Comparison of ENCODE assay signal across 1 cellular context in genomic region chr5:16178745-16179372, GRCh38.
TF ChIP-seq lines count a peak whose summit lies in the region.

No MANE protein-coding gene starts in this region.

TF ChIP-seq in H1, 55 proteins besides CTCF, POLR2A, EP300 and RAD21 (continued from another document):
- TF ChIP-seq, protein P1, sequence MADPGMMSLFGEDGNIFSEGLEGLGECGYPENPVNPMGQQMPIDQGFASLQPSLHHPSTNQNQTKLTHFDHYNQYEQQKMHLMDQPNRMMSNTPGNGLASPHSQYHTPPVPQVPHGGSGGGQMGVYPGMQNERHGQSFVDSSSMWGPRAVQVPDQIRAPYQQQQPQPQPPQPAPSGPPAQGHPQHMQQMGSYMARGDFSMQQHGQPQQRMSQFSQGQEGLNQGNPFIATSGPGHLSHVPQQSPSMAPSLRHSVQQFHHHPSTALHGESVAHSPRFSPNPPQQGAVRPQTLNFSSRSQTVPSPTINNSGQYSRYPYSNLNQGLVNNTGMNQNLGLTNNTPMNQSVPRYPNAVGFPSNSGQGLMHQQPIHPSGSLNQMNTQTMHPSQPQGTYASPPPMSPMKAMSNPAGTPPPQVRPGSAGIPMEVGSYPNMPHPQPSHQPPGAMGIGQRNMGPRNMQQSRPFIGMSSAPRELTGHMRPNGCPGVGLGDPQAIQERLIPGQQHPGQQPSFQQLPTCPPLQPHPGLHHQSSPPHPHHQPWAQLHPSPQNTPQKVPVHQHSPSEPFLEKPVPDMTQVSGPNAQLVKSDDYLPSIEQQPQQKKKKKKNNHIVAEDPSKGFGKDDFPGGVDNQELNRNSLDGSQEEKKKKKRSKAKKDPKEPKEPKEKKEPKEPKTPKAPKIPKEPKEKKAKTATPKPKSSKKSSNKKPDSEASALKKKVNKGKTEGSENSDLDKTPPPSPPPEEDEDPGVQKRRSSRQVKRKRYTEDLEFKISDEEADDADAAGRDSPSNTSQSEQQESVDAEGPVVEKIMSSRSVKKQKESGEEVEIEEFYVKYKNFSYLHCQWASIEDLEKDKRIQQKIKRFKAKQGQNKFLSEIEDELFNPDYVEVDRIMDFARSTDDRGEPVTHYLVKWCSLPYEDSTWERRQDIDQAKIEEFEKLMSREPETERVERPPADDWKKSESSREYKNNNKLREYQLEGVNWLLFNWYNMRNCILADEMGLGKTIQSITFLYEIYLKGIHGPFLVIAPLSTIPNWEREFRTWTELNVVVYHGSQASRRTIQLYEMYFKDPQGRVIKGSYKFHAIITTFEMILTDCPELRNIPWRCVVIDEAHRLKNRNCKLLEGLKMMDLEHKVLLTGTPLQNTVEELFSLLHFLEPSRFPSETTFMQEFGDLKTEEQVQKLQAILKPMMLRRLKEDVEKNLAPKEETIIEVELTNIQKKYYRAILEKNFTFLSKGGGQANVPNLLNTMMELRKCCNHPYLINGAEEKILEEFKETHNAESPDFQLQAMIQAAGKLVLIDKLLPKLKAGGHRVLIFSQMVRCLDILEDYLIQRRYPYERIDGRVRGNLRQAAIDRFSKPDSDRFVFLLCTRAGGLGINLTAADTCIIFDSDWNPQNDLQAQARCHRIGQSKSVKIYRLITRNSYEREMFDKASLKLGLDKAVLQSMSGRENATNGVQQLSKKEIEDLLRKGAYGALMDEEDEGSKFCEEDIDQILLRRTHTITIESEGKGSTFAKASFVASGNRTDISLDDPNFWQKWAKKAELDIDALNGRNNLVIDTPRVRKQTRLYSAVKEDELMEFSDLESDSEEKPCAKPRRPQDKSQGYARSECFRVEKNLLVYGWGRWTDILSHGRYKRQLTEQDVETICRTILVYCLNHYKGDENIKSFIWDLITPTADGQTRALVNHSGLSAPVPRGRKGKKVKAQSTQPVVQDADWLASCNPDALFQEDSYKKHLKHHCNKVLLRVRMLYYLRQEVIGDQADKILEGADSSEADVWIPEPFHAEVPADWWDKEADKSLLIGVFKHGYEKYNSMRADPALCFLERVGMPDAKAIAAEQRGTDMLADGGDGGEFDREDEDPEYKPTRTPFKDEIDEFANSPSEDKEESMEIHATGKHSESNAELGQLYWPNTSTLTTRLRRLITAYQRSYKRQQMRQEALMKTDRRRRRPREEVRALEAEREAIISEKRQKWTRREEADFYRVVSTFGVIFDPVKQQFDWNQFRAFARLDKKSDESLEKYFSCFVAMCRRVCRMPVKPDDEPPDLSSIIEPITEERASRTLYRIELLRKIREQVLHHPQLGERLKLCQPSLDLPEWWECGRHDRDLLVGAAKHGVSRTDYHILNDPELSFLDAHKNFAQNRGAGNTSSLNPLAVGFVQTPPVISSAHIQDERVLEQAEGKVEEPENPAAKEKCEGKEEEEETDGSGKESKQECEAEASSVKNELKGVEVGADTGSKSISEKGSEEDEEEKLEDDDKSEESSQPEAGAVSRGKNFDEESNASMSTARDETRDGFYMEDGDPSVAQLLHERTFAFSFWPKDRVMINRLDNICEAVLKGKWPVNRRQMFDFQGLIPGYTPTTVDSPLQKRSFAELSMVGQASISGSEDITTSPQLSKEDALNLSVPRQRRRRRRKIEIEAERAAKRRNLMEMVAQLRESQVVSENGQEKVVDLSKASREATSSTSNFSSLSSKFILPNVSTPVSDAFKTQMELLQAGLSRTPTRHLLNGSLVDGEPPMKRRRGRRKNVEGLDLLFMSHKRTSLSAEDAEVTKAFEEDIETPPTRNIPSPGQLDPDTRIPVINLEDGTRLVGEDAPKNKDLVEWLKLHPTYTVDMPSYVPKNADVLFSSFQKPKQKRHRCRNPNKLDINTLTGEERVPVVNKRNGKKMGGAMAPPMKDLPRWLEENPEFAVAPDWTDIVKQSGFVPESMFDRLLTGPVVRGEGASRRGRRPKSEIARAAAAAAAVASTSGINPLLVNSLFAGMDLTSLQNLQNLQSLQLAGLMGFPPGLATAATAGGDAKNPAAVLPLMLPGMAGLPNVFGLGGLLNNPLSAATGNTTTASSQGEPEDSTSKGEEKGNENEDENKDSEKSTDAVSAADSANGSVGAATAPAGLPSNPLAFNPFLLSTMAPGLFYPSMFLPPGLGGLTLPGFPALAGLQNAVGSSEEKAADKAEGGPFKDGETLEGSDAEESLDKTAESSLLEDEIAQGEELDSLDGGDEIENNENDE (IDR thresholded peaks at IDR 0.05; ENCODE audit: insufficient replicate concordance, low read length) = peak; percentile 33
- TF ChIP-seq BCL11A (IDR thresholded peaks at IDR 0.05; ENCODE audit: low read depth in 2 of 2, low read length in 2 of 2) (no peak), HDAC2 (IDR thresholded peaks at IDR 0.05; ENCODE audit: borderline replicate concordance in 1 of 2, low read depth in 2 of 2, low read length in 2 of 2) (peak in 1 of 2 experiments; percentile 69; a peak in 1 of 4 replicates), CTBP2 (IDR thresholded peaks at IDR 0.05; ENCODE audit: borderline replicate concordance, insufficient read depth, insufficient read length, low read length) (peak; percentile 29), TAF7 (optimal IDR thresholded peaks at IDR 0.05; ENCODE audit: borderline replicate concordance, low read depth, low read length) (peak; percentile 61), GABPA (IDR thresholded peaks at IDR 0.05; ENCODE audit: borderline replicate concordance, insufficient read depth, low read length) (peak; percentile 53; the same call in 1 of the 2 replicates), CBX8 (IDR thresholded peaks at IDR 0.05; ENCODE audit: borderline replicate concordance, low read depth, low read length) (no peak), TCF12 (IDR thresholded peaks at IDR 0.05; ENCODE audit: low read depth, low read length) (0 out of 2 replicates have a peak, but pooled peaks have one; percentile 39), E2F6 (IDR thresholded peaks at IDR 0.05) (no peak), CHD1 (IDR thresholded peaks at IDR 0.05; ENCODE audit: low read depth, low read length) (0 out of 2 replicates have a peak, but pooled peaks have one; percentile 48), EZH2 (IDR thresholded peaks at IDR 0.05; ENCODE audit: low read depth, low read length, severe bottlenecking) (no peak), TBP (IDR thresholded peaks at IDR 0.05; ENCODE audit: low read depth, low read length) (peak; percentile 72), POLR2AphosphoS5 (IDR thresholded peaks at IDR 0.05; ENCODE audit: low read depth, low read length) (no peak), RBBP5 (IDR thresholded peaks at IDR 0.05; ENCODE audit: borderline replicate concordance, low read depth, low read length) (peak; percentile 58; the same call in 1 of the 2 replicates), SIN3A (conservative IDR thresholded peaks at IDR 0.05 in 1 of 2, IDR thresholded peaks at IDR 0.05 in 1 of 2; ENCODE audit: low read depth in 1 of 2, low read length in 2 of 2) (peak; percentile 97 to 98), HDAC6 (IDR thresholded peaks at IDR 0.05; ENCODE audit: low read depth, low read length) (no peak), CREB1 (IDR thresholded peaks at IDR 0.05) (no peak), TAF1 (IDR thresholded peaks at IDR 0.05; ENCODE audit: low read depth, low read length) (peak; percentile 39), ASH2L (IDR thresholded peaks at IDR 0.05; ENCODE audit: low read length) (peak; percentile 58), FOSL1 (IDR thresholded peaks at IDR 0.05; ENCODE audit: insufficient read depth, low read depth, low read length) (0 out of 2 replicates have a peak, but pooled peaks have one; percentile 12)
- TF ChIP-seq, protein P2, sequence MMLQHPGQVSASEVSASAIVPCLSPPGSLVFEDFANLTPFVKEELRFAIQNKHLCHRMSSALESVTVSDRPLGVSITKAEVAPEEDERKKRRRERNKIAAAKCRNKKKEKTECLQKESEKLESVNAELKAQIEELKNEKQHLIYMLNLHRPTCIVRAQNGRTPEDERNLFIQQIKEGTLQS (IDR thresholded peaks at IDR 0.05; ENCODE audit: insufficient read depth, low read depth, low read length) = no peak
- TF ChIP-seq, protein P3, sequence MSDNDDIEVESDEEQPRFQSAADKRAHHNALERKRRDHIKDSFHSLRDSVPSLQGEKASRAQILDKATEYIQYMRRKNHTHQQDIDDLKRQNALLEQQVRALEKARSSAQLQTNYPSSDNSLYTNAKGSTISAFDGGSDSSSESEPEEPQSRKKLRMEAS (IDR thresholded peaks at IDR 0.05) = peak; percentile 72
TF ChIP-seq in H1: peak in this region for 16.
